ENCODE assay signal across 8 cellular contexts in the genomic region with DNA sequence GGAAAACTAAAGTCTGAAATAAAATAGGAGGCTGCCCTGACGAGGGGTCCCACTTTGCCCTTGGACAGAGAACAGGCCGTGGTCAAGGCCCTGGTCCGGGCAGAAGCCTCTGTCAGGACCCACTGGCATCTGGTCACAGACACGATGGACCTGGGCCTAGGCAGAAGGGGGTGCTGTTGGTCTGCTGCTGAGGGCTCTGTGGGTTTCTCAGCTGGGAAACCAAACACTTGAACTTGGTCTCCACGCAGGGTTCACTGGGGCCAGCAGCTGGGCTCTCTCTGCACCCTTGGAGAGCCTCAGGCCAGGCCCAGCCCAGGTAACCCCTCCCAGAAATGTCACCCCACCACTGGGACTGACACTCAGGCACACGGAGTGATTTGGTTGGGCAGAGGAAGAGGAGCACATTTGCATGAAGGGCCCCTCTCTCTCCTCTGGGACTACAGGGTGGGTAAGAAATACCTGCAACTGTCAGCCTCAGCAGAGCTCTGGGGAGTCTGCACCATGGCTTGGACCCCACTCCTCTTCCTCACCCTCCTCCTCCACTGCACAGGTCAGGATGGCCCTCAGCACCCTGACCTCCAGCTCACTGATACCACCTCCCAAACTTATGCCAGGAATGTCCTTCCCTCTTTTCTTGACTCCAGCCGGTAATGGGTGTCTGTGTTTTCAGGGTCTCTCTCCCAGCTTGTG. TPM values are rescaled to one million over a fixed set of nuclear protein-coding genes. Genes with fewer than 3 reads are reported as not detected.
A peak's percentile ranks its signal among the peaks of the same experiment; 100 is the strongest.
DNase-seq lines count a peak whose midpoint lies in the region; ATAC-seq, FAIRE-seq and TF ChIP-seq lines count a peak whose summit lies in the region.

No MANE protein-coding gene starts in this region.

- CTCF ChIA-PET in activated CD4-positive, alpha-beta T cell treated with anti-CD3 and anti-CD28 coated beads, Interleukin-2, amount 10 ng/mL, durations not matched to agents 7 days and 5 days (lab: Charles Lee): no interaction called here

- H3K36me3 ChIP-seq in iPS DF 6.9 (ENCODE audit: control insufficient read depth, insufficient read depth, low read length) (no peaks in the 10 kb centered on the region; the same call in 1 of the 2 replicates), small intestine (ENCODE audit: control insufficient read depth in 2 of 2, insufficient read depth in 2 of 2, low read length in 2 of 2) (no peaks in the 10 kb centered on the region)

- no peak overlapping the region for H3K27ac ChIP-seq in iPS DF 6.9 (ENCODE audit: low read length)
- H3K27ac ChIP-seq in small intestine (ENCODE audit: low read depth in 1 of 2, low read length in 1 of 2): peak overlapping the region in 1 of 2 donors; percentile 48

- WGBS in iPS DF 6.9 (ENCODE audit: insufficient coverage, insufficient read length): no CpG with 5 or more reads among the region's 7 CpGs
- WGBS in small intestine, 3 donors: 46 to 58% (median 50%) methylated on average over 7 of the region's 7 CpGs

- H3K9me3 ChIP-seq in iPS DF 6.9 (ENCODE audit: control insufficient read depth, insufficient read depth, low read length): no peaks in the 10 kb centered on the region
- no peaks in the 10 kb centered on the region for H3K9me3 ChIP-seq in small intestine (ENCODE audit: control insufficient read depth, low read depth)

- peak; percentile 97 for TF ChIP-seq CTCF in GM13977 (IDR thresholded peaks at IDR 0.05; ENCODE audit: extremely low read depth, insufficient read depth, missing control alignments)

- ATAC-seq in GM21825 (IDR thresholded peaks at IDR 0.05; ENCODE audit: unreplicated experiment) (peak; percentile 53), GM19455 (IDR thresholded peaks at IDR 0.05; ENCODE audit: unreplicated experiment) (no peak)

- H3K4me1 ChIP-seq in iPS DF 6.9 (ENCODE audit: control insufficient read depth, insufficient read depth, low read length) (peaks cover 5% of the 10 kb centered on the region), small intestine (ENCODE audit: control insufficient read depth in 2 of 2, insufficient read depth in 1 of 2, low read depth in 1 of 2, low read length in 1 of 2) (no peaks in the 10 kb centered on the region)

- no peak overlapping the region for H3K27ac Mint-ChIP-seq in activated CD4-positive, alpha-beta T cell treated with anti-CD3 and anti-CD28 coated beads, Interleukin-2, amount 10 ng/mL, durations not matched to agents 7 days and 5 days

- no peaks in the 10 kb centered on the region for H3K4me1 Mint-ChIP-seq in activated CD4-positive, alpha-beta T cell treated with anti-CD3 and anti-CD28 coated beads, Interleukin-2, amount 10 ng/mL, durations not matched to agents 7 days and 5 days

- no peaks in the 10 kb centered on the region for H3K36me3 Mint-ChIP-seq in activated CD4-positive, alpha-beta T cell treated with anti-CD3 and anti-CD28 coated beads, Interleukin-2, amount 10 ng/mL, durations not matched to agents 7 days and 5 days (ENCODE audit: low read depth)

- H3K4me3 ChIP-seq in iPS DF 6.9 (ENCODE audit: low read length): no peak overlapping the region
- H3K4me3 ChIP-seq in small intestine (ENCODE audit: low read depth in 1 of 2, low read length in 2 of 2): no peak overlapping the region

- peaks cover 28% of the 10 kb centered on the region for H3K27me3 ChIP-seq in iPS DF 6.9 (ENCODE audit: control insufficient read depth, insufficient read depth, low read length)
- peaks cover 0 to 3% of the 10 kb centered on the region in 2 donors for H3K27me3 ChIP-seq in small intestine (ENCODE audit: control insufficient read depth in 2 of 2, insufficient read depth in 2 of 2, low read length in 2 of 2)

- POLR2A ChIA-PET in activated CD4-positive, alpha-beta T cell treated with anti-CD3 and anti-CD28 coated beads, Interleukin-2, amount 10 ng/mL, durations not matched to agents 7 days and 5 days (lab: Charles Lee): interaction anchor here (0.5 to 0.6 kb wide), 2 partner anchors 105 to 1382 kb away, joined by 3 to 10 read pairs; no protein-coding TSS in a partner anchor

- no peak overlapping the region for H3K4me3 Mint-ChIP-seq in activated CD4-positive, alpha-beta T cell treated with anti-CD3 and anti-CD28 coated beads, Interleukin-2, amount 10 ng/mL, durations not matched to agents 7 days and 5 days

- DNase-seq in GM13977 (ENCODE audit: low spot score) (peak; percentile 74), RPMI8226 (peak; percentile 66), iPS DF 6.9 (ENCODE audit: low read depth, low spot score) (peak; percentile 29), HTR-8/SVneo (ENCODE audit: insufficient read length, low spot score) (no peak), small intestine (no peak)
- no peak for DNase-seq in activated CD4-positive, alpha-beta T cell treated with anti-CD3 and anti-CD28 coated beads, Interleukin-2, amount 10 ng/mL, durations not matched to agents 7 days and 5 days

- no peak for FAIRE-seq in HTR-8/SVneo (lab: Jason Lieb, UNC)
- FAIRE-seq in small intestine (lab: Jason Lieb, UNC): no peak

- H3K27me3 Mint-ChIP-seq in activated CD4-positive, alpha-beta T cell treated with anti-CD3 and anti-CD28 coated beads, Interleukin-2, amount 10 ng/mL, durations not matched to agents 7 days and 5 days: peaks cover 9% of the 10 kb centered on the region

- H3K9me3 Mint-ChIP-seq in activated CD4-positive, alpha-beta T cell treated with anti-CD3 and anti-CD28 coated beads, Interleukin-2, amount 10 ng/mL, durations not matched to agents 7 days and 5 days: no peaks in the 10 kb centered on the region

- in situ Hi-C loops in GM13977 (cut with MboI; ENCODE audit: low pct_unique_long_range_greater_than_20kb, low sequenced_read_pairs, unreplicated experiment): loop anchor here (10.0 kb wide), 1 partner anchor 904 kb away; no protein-coding TSS in a partner anchor

RNA-seq across cellular contexts. Expression of a gene that starts 48.1 kb away (rescaled TPM):
- 10 to 100 TPM; 12.0 to 15.0 (median 14.1) TPM for polyA plus RNA-seq in small intestine
- total RNA-seq in activated CD4-positive, alpha-beta T cell treated with anti-CD3 and anti-CD28 coated beads, Interleukin-2, amount 10 ng/mL, durations not matched to agents 7 days and 5 days: 10 to 100 TPM; 45.6 to 51.6 TPM

Comparison
In these comparisons a context has a peak if more than half of its experiments do, and no peak if none do; other contexts are left out.
1. DNase-seq: peak in GM13977 (single experiment), RPMI8226 (single experiment) and iPS DF 6.9 (single experiment); none in HTR-8/SVneo (single experiment), small intestine (single experiment) and activated CD4-positive, alpha-beta T cell treated with anti-CD3 and anti-CD28 coated beads, Interleukin-2, amount 10 ng/mL, durations not matched to agents 7 days and 5 days (single experiment).